In genomic region chr6:38944655-38945279, GRCh38 we compare ENCODE assay signal across 25 cellular contexts.
"Had no signal": no experiment of that assay in that cellular context is flagged by ENCODE, and none has a peak within 500 bp of the region (broad histone marks: within the 10 kb centered on the region; RNA-seq: fewer than 3 reads in every experiment).

No MANE protein-coding gene starts in this region.

- DNase-seq: activated CD4-positive, alpha-beta memory T cell treated with anti-CD3 and anti-CD28 coated beads for 36 hours; activated CD4-positive, alpha-beta T cell treated with anti-CD3 and anti-CD28 coated beads for 36 hours; activated CD4-positive, CD25-positive, alpha-beta regulatory T cell; activated CD4-positive, CD25-positive, alpha-beta regulatory T cell treated with anti-CD3 and anti-CD28 coated beads, Interleukin-2, amount 50 U/mL, for 72 hours; activated CD8-positive, alpha-beta memory T cell treated with anti-CD3 and anti-CD28 coated beads, Interleukin-2, amount 10 ng/mL, durations not matched to agents 7 days and 5 days; activated CD8-positive, alpha-beta memory T cell treated with anti-CD3 and anti-CD28 coated beads, Interleukin-2, amount 50 U/mL, for 4 hours; activated CD8-positive, alpha-beta T cell treated with anti-CD3 and anti-CD28 coated beads, Interleukin-2, amount 10 ng/mL, durations not matched to agents 7 days and 5 days; activated effector memory CD4-positive, alpha-beta T cell treated with anti-CD3 and anti-CD28 coated beads, Interleukin-2, amount 50 U/mL, for 16 hours; activated naive CD4-positive, alpha-beta T cell treated with anti-CD3 and anti-CD28 coated beads for 36 hours; activated naive CD8-positive, alpha-beta T cell treated with anti-CD3 and anti-CD28 coated beads, Interleukin-2, amount 10 ng/mL, durations not matched to agents 7 days and 5 days; activated T-cell treated with anti-CD3 and anti-CD28 coated beads, Interleukin-2, amount 50 U/mL, for 1 hour; activated T-cell treated with anti-CD3 and anti-CD28 coated beads, Interleukin-2, amount 50 U/mL, for 48 hours; dorsolateral prefrontal cortex; effector memory CD4-positive, alpha-beta T cell; erythroblast; foreskin keratinocyte; gastrocnemius medialis; glutamatergic neuron; heart left ventricle; T-helper 2 cell had no signal

- H3K4me1 ChIP-seq: ascending aorta, breast epithelium, esophagus muscularis mucosa, foreskin keratinocyte, gastrocnemius medialis, heart left ventricle had no signal

- H3K9me3 ChIP-seq: ascending aorta, breast epithelium, esophagus muscularis mucosa, gastrocnemius medialis, heart left ventricle had no signal

- H3K27ac ChIP-seq: ascending aorta, breast epithelium, coronary artery, dorsolateral prefrontal cortex, esophagus muscularis mucosa, foreskin keratinocyte, gastrocnemius medialis, heart left ventricle had no signal

- H3K36me3 ChIP-seq: ascending aorta, breast epithelium, esophagus muscularis mucosa, gastrocnemius medialis, heart left ventricle had no signal

- ATAC-seq: activated CD4-positive, alpha-beta T cell treated with anti-CD3 and anti-CD28 coated beads for 36 hours; activated CD8-positive, alpha-beta memory T cell treated with anti-CD3 and anti-CD28 coated beads, Interleukin-2, amount 10 ng/mL, durations not matched to agents 7 days and 5 days; activated CD8-positive, alpha-beta T cell treated with anti-CD3 and anti-CD28 coated beads, Interleukin-2, amount 10 ng/mL, durations not matched to agents 7 days and 5 days; activated naive CD4-positive, alpha-beta T cell treated with anti-CD3 and anti-CD28 coated beads, Interleukin-2, amount 50 U/mL, for 72 hours; foreskin keratinocyte; gastrocnemius medialis; heart left ventricle had no signal

- H3K27me3 ChIP-seq: ascending aorta, breast epithelium, dorsolateral prefrontal cortex, esophagus muscularis mucosa, gastrocnemius medialis had no signal

- H3K4me3 ChIP-seq: ascending aorta, breast epithelium, coronary artery, dorsolateral prefrontal cortex, esophagus muscularis mucosa, gastrocnemius medialis, heart left ventricle had no signal
